18 cellular contexts compared by ENCODE assay signal in genomic region chr4:73621357-73621756, GRCh38. TPM values are rescaled to one million over a fixed set of nuclear protein-coding genes. Genes with fewer than 3 reads are reported as not detected.
A peak's percentile ranks its signal among the peaks of the same experiment; 100 is the strongest.
DNase-seq lines count a peak whose midpoint lies in the region; ATAC-seq and TF ChIP-seq lines count a peak whose summit lies in the region.
"Had no signal": no experiment of that assay in that cellular context is flagged by ENCODE, and none has a peak within 500 bp of the region (broad histone marks: within the 10 kb centered on the region; RNA-seq: fewer than 3 reads in every experiment).

No MANE protein-coding gene starts in this region.

- no peak for ATAC-seq in HG03378 (IDR thresholded peaks at IDR 0.05; ENCODE audit: unreplicated experiment)
- no peak for ATAC-seq in omental fat pad (ENCODE audit: low FRiP score)
- ATAC-seq: Right ventricle myocardium inferior had no signal

- peak; percentile 82 for DNase-seq in NCI-H510A treated with DMSO at 0.1 percent for 48 hours (lab: John Stamatoyannopoulos, UW)
- DNase-seq in NCI-H510A (lab: John Stamatoyannopoulos, UW): no peak
- no peak for DNase-seq in hepatocyte (ENCODE audit: low spot score)
- DNase-seq in kidney glomerular epithelial cell (lab: John Stamatoyannopoulos, UW): no peak
- no peak for DNase-seq in suprapubic skin (ENCODE audit: low spot score in 2 of 2)
- no peak for DNase-seq in omental fat pad (ENCODE audit: low spot score)
- DNase-seq: C1 segment of cervical spinal cord, H9, NCI-H1105, NCI-H187 treated with DMSO at 0.1 percent for 48 hours, NCI-H524 treated with DMSO at 0.1 percent for 48 hours, PC-9, SK-N-SH, T-helper 1 cell had no signal

- H3K27me3 ChIP-seq in OCI-LY1 (ENCODE audit: insufficient read depth, low read length) (no peaks in the 10 kb centered on the region), hepatocyte (no peaks in the 10 kb centered on the region), suprapubic skin (peaks cover 5% of the 10 kb centered on the region)

- H3K27ac ChIP-seq in OCI-LY1 (ENCODE audit: low read depth, low read length, poor library complexity, severe bottlenecking) (peak overlapping the region; percentile 100), hepatocyte (peak overlapping the region; percentile 90), suprapubic skin (no peak overlapping the region)

- H3K4me2 ChIP-seq in OCI-LY1 (ENCODE audit: low read length): peak overlapping the region; percentile 68
- peak overlapping the region; percentile 74 for H3K4me2 ChIP-seq in hepatocyte
- H3K4me2 ChIP-seq: SK-N-SH had no signal

- H3K9me3 ChIP-seq in OCI-LY1 (ENCODE audit: low read length) (no peaks in the 10 kb centered on the region), hepatocyte (ENCODE audit: low read depth) (no peaks in the 10 kb centered on the region), suprapubic skin (no peaks in the 10 kb centered on the region)
- H3K9me3 ChIP-seq: SK-N-SH had no signal

- peaks cover 20% of the 10 kb centered on the region for H3K36me3 ChIP-seq in OCI-LY1 (ENCODE audit: insufficient read depth, low read length)
- H3K36me3 ChIP-seq in hepatocyte (replicated peaks; ENCODE audit: insufficient read depth, low read depth): no peaks in the 10 kb centered on the region
- H3K36me3 ChIP-seq in suprapubic skin: no peaks in the 10 kb centered on the region

- WGBS in hepatocyte (ENCODE audit: low lambda C conversion rate, missing lambda C conversion rate): 78% methylated on average over 5 of the region's 5 CpGs
- 80% methylated on average over 5 of the region's 5 CpGs for WGBS in suprapubic skin

- H2AFZ ChIP-seq in OCI-LY1 (ENCODE audit: low read length) (no peak overlapping the region), hepatocyte (no peak overlapping the region)

- no peaks in the 10 kb centered on the region for H4K20me1 ChIP-seq in OCI-LY1 (ENCODE audit: insufficient read depth, low read length)
- no peaks in the 10 kb centered on the region for H4K20me1 ChIP-seq in hepatocyte (ENCODE audit: insufficient read depth, poor library complexity, severe bottlenecking)

- peaks cover 44% of the 10 kb centered on the region for H3K79me2 ChIP-seq in OCI-LY1 (ENCODE audit: insufficient read depth, low read length)
- peaks cover 11% of the 10 kb centered on the region for H3K79me2 ChIP-seq in hepatocyte

- TF ChIP-seq POLR2A in suprapubic skin (IDR thresholded peaks at IDR 0.05): no peak

- H3K4me3 ChIP-seq in OCI-LY1 (ENCODE audit: low read depth, low read length, poor library complexity, severe bottlenecking) (peak overlapping the region; percentile 77), hepatocyte (no peak overlapping the region), suprapubic skin (no peak overlapping the region)

- H3K9me2 ChIP-seq in OCI-LY1 (ENCODE audit: low read depth, low read length): no peaks in the 10 kb centered on the region
- no peaks in the 10 kb centered on the region for H3K9me2 ChIP-seq in hepatocyte (replicated peaks; ENCODE audit: insufficient read depth)
- H3K9me2 ChIP-seq: SK-N-SH had no signal

- peaks cover 61% of the 10 kb centered on the region for H3K4me1 ChIP-seq in OCI-LY1 (ENCODE audit: insufficient read depth, low read length, severe bottlenecking)
- peaks cover 6% of the 10 kb centered on the region for H3K4me1 ChIP-seq in hepatocyte (ENCODE audit: insufficient read depth)
- H3K4me1 ChIP-seq in suprapubic skin: peaks cover 6% of the 10 kb centered on the region

- H3F3A ChIP-seq in OCI-LY1 (ENCODE audit: insufficient read depth, low read length): no peaks in the 10 kb centered on the region

- no peak for TF ChIP-seq EP300 in suprapubic skin (IDR thresholded peaks at IDR 0.05)

- TF ChIP-seq CTCF in OCI-LY1 (IDR thresholded peaks at IDR 0.05; ENCODE audit: low read length): no peak
- TF ChIP-seq CTCF in hepatocyte (IDR thresholded peaks at IDR 0.05; ENCODE audit: poor library complexity): no peak
- no peak for TF ChIP-seq CTCF in suprapubic skin (IDR thresholded peaks at IDR 0.05)
- TF ChIP-seq CTCF in omental fat pad (IDR thresholded peaks at IDR 0.05): no peak

- peak overlapping the region; percentile 78 for H3K9ac ChIP-seq in OCI-LY1 (ENCODE audit: low read length)
- H3K9ac ChIP-seq: SK-N-SH had no signal

RNA-seq across cellular contexts. Expression of gene RASSF6, which starts 1.1 kb away (rescaled TPM):
- total RNA-seq in hepatocyte (6.0 and 6.5 TPM in 2 replicates), suprapubic skin (10 to 100 TPM in 3 of 4 donors, 1 to 10 TPM in 1; 6.0 to 15.6 (median 13.5) TPM), omental fat pad (under 1 TPM in 2 of 4 donors, not detected in 2; 0.31 to 0.46 TPM)
- polyA plus RNA-seq in hepatocyte: 2.1 and 3.0 TPM in 2 replicates
- total RNA-seq: G401, Right ventricle myocardium inferior had no signal
- polyA plus RNA-seq: SK-N-SH had no signal
